1 cellular context compared by ENCODE assay signal in the genomic region with DNA sequence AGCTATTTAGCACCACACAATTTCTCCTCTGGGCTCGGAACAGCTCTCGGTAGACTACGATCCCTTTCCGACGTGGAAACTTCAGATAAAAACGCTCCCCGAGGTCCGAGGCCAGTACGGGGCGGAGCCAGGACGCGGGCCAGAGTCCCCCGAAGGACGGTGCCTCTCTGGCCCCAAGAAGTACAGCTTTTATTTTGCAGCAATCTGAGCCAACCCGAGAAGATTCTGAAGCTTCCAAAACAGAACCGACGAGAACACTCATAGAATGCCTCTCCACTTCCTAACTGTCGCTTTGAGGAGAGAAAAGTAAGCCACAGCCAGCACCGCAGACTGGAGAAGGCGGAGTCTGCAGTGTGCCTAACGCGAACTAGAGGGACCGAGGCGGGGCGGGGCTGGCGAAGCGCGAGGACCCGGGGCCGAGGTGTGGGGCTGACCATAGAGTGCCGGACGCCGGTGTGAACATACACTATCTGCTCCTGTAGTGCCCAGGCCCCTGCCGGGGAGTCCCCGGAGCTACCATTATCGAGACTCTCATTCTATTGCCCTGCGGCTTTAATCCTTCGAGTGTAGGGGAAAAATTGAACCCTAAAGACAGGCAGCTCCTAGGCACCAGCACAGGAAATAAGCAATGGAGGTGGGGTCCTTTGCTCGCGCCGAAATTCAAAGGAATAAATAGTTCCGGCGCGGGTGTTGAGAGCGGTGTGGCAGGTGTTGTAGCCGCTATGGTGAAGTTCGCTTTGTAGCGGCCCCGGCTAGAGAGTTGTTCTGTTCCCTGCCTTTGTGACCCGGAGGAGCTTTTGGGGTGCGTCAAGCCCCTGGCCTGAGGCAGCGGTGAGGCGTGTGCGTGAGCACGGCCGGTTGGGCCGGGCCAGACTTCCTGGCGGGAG.
TF ChIP-seq lines count a peak whose summit lies in the region.

TSS of gene SMC2 (plus strand) at position 663 of the 887 bp plus-strand sequence. CDS start 1,076 bp downstream, outside the sequence.

TF ChIP-seq in K562, 482 proteins besides CTCF, POLR2A, EP300 and RAD21 (continued from another document and continues in another):
- TF ChIP-seq, protein P1, sequence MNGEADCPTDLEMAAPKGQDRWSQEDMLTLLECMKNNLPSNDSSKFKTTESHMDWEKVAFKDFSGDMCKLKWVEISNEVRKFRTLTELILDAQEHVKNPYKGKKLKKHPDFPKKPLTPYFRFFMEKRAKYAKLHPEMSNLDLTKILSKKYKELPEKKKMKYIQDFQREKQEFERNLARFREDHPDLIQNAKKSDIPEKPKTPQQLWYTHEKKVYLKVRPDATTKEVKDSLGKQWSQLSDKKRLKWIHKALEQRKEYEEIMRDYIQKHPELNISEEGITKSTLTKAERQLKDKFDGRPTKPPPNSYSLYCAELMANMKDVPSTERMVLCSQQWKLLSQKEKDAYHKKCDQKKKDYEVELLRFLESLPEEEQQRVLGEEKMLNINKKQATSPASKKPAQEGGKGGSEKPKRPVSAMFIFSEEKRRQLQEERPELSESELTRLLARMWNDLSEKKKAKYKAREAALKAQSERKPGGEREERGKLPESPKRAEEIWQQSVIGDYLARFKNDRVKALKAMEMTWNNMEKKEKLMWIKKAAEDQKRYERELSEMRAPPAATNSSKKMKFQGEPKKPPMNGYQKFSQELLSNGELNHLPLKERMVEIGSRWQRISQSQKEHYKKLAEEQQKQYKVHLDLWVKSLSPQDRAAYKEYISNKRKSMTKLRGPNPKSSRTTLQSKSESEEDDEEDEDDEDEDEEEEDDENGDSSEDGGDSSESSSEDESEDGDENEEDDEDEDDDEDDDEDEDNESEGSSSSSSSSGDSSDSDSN (IDR thresholded peaks at IDR 0.05; ENCODE audit: borderline replicate concordance in 1 of 2, low read depth in 2 of 2, low read length in 2 of 2): peak; percentile 56; a peak in 1 of 4 replicates
- no peak for TF ChIP-seq SREBF2 (CRISPR knock-in tag; IDR thresholded peaks at IDR 0.05)
- TF ChIP-seq CXXC5 (CRISPR knock-in tag; IDR thresholded peaks at IDR 0.05): peak; percentile 62
- TF ChIP-seq RHOXF2B (CRISPR knock-in tag; conservative IDR thresholded peaks at IDR 0.05): no peak
- TF ChIP-seq STAG1 (CRISPR knock-in tag; IDR thresholded peaks at IDR 0.05; ENCODE audit: borderline replicate concordance): no peak
- no peak for TF ChIP-seq SMARCC2 (IDR thresholded peaks at IDR 0.05; ENCODE audit: low read depth)
- TF ChIP-seq SRF (CRISPR knock-in tag; IDR thresholded peaks at IDR 0.05): peak in 1 of 2 experiments; percentile 27; a peak in 1 of 4 replicates
- no peak for TF ChIP-seq ZNF239 (CRISPR knock-in tag; IDR thresholded peaks at IDR 0.05)
- TF ChIP-seq ID3 (CRISPR knock-in tag; IDR thresholded peaks at IDR 0.05): no peak
- peak; percentile 60 for TF ChIP-seq ID3 (tag; IDR thresholded peaks at IDR 0.05)
- no peak for TF ChIP-seq RBM15 (IDR thresholded peaks at IDR 0.05; ENCODE audit: insufficient read depth, low read length)
- no peak for TF ChIP-seq SAFB2 (IDR thresholded peaks at IDR 0.05; ENCODE audit: borderline replicate concordance, low read depth, low read length, severe bottlenecking)
- TF ChIP-seq PHF8 (IDR thresholded peaks at IDR 0.05; ENCODE audit: borderline replicate concordance, low read length): peak; percentile 83
- no peak for TF ChIP-seq RBM25 (IDR thresholded peaks at IDR 0.05; ENCODE audit: low read depth, low read length, severe bottlenecking)
- TF ChIP-seq MXD1 (CRISPR knock-in tag; IDR thresholded peaks at IDR 0.05; ENCODE audit: borderline replicate concordance, poor library complexity, severe bottlenecking): no peak
- no peak for TF ChIP-seq TCF15 (CRISPR knock-in tag; IDR thresholded peaks at IDR 0.05)
- peak; percentile 23; the same call in 1 of the 2 replicates for TF ChIP-seq ETS1 (conservative IDR thresholded peaks at IDR 0.05; ENCODE audit: control insufficient read depth, low read depth, low read length)
- TF ChIP-seq POLR2AphosphoS5 (IDR thresholded peaks at IDR 0.05; ENCODE audit: control insufficient read depth, insufficient read depth, low read depth, low read length): peak; percentile 88
- no peak for TF ChIP-seq ZNF507 (tag; conservative IDR thresholded peaks at IDR 0.05)
- no peak for TF ChIP-seq ARID3A (IDR thresholded peaks at IDR 0.05; ENCODE audit: borderline replicate concordance, low read depth, low read length)
- no peak for TF ChIP-seq ZNF165 (CRISPR knock-in tag; IDR thresholded peaks at IDR 0.05; ENCODE audit: borderline replicate concordance)
- TF ChIP-seq NCOA2 (IDR thresholded peaks at IDR 0.05; ENCODE audit: partially characterized antibody in 2 of 2): peak in 1 of 2 experiments; percentile 97
- peak; percentile 64; the same call in 1 of the 2 replicates for TF ChIP-seq SP1 (CRISPR knock-in tag; IDR thresholded peaks at IDR 0.05)
- TF ChIP-seq, protein P2, sequence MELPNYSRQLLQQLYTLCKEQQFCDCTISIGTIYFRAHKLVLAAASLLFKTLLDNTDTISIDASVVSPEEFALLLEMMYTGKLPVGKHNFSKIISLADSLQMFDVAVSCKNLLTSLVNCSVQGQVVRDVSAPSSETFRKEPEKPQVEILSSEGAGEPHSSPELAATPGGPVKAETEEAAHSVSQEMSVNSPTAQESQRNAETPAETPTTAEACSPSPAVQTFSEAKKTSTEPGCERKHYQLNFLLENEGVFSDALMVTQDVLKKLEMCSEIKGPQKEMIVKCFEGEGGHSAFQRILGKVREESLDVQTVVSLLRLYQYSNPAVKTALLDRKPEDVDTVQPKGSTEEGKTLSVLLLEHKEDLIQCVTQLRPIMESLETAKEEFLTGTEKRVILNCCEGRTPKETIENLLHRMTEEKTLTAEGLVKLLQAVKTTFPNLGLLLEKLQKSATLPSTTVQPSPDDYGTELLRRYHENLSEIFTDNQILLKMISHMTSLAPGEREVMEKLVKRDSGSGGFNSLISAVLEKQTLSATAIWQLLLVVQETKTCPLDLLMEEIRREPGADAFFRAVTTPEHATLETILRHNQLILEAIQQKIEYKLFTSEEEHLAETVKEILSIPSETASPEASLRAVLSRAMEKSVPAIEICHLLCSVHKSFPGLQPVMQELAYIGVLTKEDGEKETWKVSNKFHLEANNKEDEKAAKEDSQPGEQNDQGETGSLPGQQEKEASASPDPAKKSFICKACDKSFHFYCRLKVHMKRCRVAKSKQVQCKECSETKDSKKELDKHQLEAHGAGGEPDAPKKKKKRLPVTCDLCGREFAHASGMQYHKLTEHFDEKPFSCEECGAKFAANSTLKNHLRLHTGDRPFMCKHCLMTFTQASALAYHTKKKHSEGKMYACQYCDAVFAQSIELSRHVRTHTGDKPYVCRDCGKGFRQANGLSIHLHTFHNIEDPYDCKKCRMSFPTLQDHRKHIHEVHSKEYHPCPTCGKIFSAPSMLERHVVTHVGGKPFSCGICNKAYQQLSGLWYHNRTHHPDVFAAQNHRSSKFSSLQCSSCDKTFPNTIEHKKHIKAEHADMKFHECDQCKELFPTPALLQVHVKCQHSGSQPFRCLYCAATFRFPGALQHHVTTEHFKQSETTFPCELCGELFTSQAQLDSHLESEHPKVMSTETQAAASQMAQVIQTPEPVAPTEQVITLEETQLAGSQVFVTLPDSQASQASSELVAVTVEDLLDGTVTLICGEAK (IDR thresholded peaks at IDR 0.05): peak; percentile 42; the same call in 1 of the 2 replicates
- TF ChIP-seq, protein P2 (CRISPR knock-in tag; IDR thresholded peaks at IDR 0.05): no peak
- TF ChIP-seq NR2C2 (CRISPR knock-in tag; IDR thresholded peaks at IDR 0.05): no peak
- TF ChIP-seq NR2C2 (tag; IDR thresholded peaks at IDR 0.05): peak; percentile 87
- peak in 1 of 2 experiments; percentile 31; a peak in 1 of 4 replicates for TF ChIP-seq KDM4B (IDR thresholded peaks at IDR 0.05; ENCODE audit: borderline replicate concordance in 2 of 2, low read depth in 1 of 2)
- peak; percentile 37; the same call in 1 of the 2 replicates for TF ChIP-seq C11orf30 (IDR thresholded peaks at IDR 0.05; ENCODE audit: low read depth)
- peak; percentile 20; the same call in 1 of the 2 replicates for TF ChIP-seq HMBOX1 (IDR thresholded peaks at IDR 0.05)
- no peak for TF ChIP-seq ZNF764 (CRISPR knock-in tag; IDR thresholded peaks at IDR 0.05; ENCODE audit: low read depth)
- 0 out of 2 replicates have a peak, but pooled peaks have one; percentile 6 for TF ChIP-seq ERF (CRISPR knock-in tag; IDR thresholded peaks at IDR 0.05)
- TF ChIP-seq, protein P3, sequence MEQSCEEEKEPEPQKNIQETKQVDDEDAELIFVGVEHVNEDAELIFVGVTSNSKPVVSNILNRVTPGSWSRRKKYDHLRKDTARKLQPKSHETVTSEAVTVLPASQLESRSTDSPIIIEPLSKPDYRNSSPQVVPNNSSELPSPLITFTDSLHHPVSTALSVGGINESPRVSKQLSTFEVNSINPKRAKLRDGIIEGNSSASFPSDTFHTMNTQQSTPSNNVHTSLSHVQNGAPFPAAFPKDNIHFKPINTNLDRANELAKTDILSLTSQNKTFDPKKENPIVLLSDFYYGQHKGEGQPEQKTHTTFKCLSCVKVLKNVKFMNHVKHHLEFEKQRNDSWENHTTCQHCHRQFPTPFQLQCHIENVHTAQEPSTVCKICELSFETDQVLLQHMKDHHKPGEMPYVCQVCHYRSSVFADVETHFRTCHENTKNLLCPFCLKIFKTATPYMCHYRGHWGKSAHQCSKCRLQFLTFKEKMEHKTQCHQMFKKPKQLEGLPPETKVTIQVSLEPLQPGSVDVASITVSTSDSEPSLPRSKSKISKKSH (CRISPR knock-in tag; IDR thresholded peaks at IDR 0.05): no peak
- 0 out of 2 replicates have a peak, but pooled peaks have one; percentile 8 for TF ChIP-seq ARID1B (IDR thresholded peaks at IDR 0.05)
- TF ChIP-seq ARID2 (IDR thresholded peaks at IDR 0.05): no peak
- TF ChIP-seq DACH1 (IDR thresholded peaks at IDR 0.05; ENCODE audit: partially characterized antibody): peak; percentile 92
